ENCODE assay signal across 12 cellular contexts in the genomic region with DNA sequence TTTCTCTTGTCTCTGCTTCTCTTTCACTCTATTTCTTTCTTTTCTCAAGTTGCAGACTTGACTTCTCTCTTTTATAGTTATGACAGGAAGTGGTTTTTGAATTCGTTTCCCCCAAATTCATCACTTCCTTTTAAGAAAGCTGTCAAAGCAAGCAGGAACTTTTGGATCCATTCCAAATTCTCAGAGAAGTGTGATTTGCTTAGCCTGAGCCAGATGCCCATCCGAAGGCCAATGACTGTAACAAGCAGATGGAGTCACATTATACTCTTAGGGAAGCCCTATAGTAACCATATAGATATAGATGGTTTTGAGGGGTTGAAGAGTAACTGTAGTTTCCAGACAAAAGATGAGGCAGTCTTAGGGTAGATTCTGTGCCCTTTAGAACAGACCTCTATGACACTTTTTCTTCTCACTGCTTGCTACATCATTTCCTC.
DNase-seq lines count a peak whose midpoint lies in the region; ATAC-seq and TF ChIP-seq lines count a peak whose summit lies in the region.
"Had no signal": no experiment of that assay in that cellular context is flagged by ENCODE, and none has a peak within 500 bp of the region (broad histone marks: within the 10 kb centered on the region; RNA-seq: fewer than 3 reads in every experiment).

No MANE protein-coding gene starts in this region.

- intact Hi-C loops in CD8-positive, alpha-beta T cell (cut with DNase I, micrococcal nuclease) = loop anchor here in 1 of 2 experiments (2.0 kb wide), 1 partner anchor 583 kb away; no protein-coding TSS in a partner anchor
- intact Hi-C loops in IMR-90 (cut with micrococcal nuclease) = no loop called here
- intact Hi-C loops in prostate gland (cut with DNase I) = no loop called here

- dilution Hi-C loops in IMR-90 (cut with HindIII; ENCODE audit: low sequenced_read_pairs, unreplicated experiment) = no loop called here

- no peak overlapping the region for H4K8ac ChIP-seq in IMR-90 (ENCODE audit: low read depth in 2 of 2, low read length in 2 of 2)

- H2AK9ac ChIP-seq in IMR-90 (replicated peaks; ENCODE audit: low read depth, low read length, poor library complexity) = no peak overlapping the region

- no peak overlapping the region for H2AK5ac ChIP-seq in IMR-90 (ENCODE audit: low read depth, low read length)

- no peak overlapping the region for H2BK5ac ChIP-seq in IMR-90 (ENCODE audit: low read depth, low read length, poor library complexity, severe bottlenecking)

- H3K27ac ChIP-seq in CD8-positive, alpha-beta T cell (ENCODE audit: low read depth, low read length) = peak overlapping the region; percentile 8
- H3K27ac ChIP-seq in IMR-90 (ENCODE audit: insufficient read depth, low read length) = no peak overlapping the region
- H3K27ac ChIP-seq in prostate gland = no peak overlapping the region
- no peak overlapping the region for H3K27ac ChIP-seq in hepatocyte

- H4K20me1 ChIP-seq in IMR-90 (ENCODE audit: insufficient read depth, low read length) = no peaks in the 10 kb centered on the region
- H4K20me1 ChIP-seq in hepatocyte (ENCODE audit: insufficient read depth, poor library complexity, severe bottlenecking) = no peaks in the 10 kb centered on the region

- peak; percentile 81 for ATAC-seq in CD8-positive, alpha-beta T cell
- ATAC-seq in IMR-90 (ENCODE audit: low read depth) = no peak
- ATAC-seq: esophagus mucosa had no signal

- peak in 1 of 7 experiments; percentile 22 for DNase-seq in CD8-positive, alpha-beta T cell
- DNase-seq in IMR-90 (peak; percentile 2), SKM-1 treated with dmso at 0.1 percent for 144 hours (lab: John Stamatoyannopoulos, UW; ENCODE audit: unreplicated experiment) (peak; percentile 31), foreskin melanocyte (peak; percentile 40), SIG-M5 (lab: John Stamatoyannopoulos, UW) (no peak), prostate gland (ENCODE audit: low spot score) (no peak), hepatocyte (ENCODE audit: low spot score) (no peak), HUDEP-2 (lab: John Stamatoyannopoulos, UW; ENCODE audit: unreplicated experiment in 76 of 76) (no peak)
- DNase-seq: DMS79 treated with DMSO at 0.1 percent for 48 hours, NCI-H2107 had no signal

- H2AFZ ChIP-seq in IMR-90 (replicated peaks; ENCODE audit: low read length, poor library complexity) (no peak overlapping the region), hepatocyte (no peak overlapping the region)

- BruUV-seq in IMR-90 (replicated peaks; lab: Mats Ljungman, UMichigan) = no TSS peak

- H2BK20ac ChIP-seq in IMR-90 (ENCODE audit: low read depth, low read length) = no peak overlapping the region

- 0 out of 2 replicates have a peak overlapping the region, but pooled peaks have one; percentile 29 for H3K14ac ChIP-seq in IMR-90 (replicated peaks; ENCODE audit: low read depth, low read length)

- CTCF ChIA-PET in CD8-positive, alpha-beta T cell (lab: Charles Lee) = no interaction called here
- CTCF ChIA-PET in IMR-90 (lab: Yijun Ruan, JAX) = no interaction called here

- H2BK15ac ChIP-seq in IMR-90 (ENCODE audit: low read depth, low read length) = no peak overlapping the region

- no peak overlapping the region for H3K56ac ChIP-seq in IMR-90 (ENCODE audit: extremely low read depth, insufficient read depth, low read length)

- no peak for TF ChIP-seq RAD21 in IMR-90 (IDR thresholded peaks at IDR 0.05; ENCODE audit: low read length)

- no CpG with 5 or more reads among the region's 2 CpGs for WGBS in IMR-90 (ENCODE audit: extremely low coverage in 2 of 2, insufficient read length in 1 of 2), 2 experiments
- 84% methylated on average over 2 of the region's 2 CpGs for WGBS in prostate gland
- WGBS in hepatocyte (ENCODE audit: low lambda C conversion rate, missing lambda C conversion rate) = 85% methylated on average over 2 of the region's 2 CpGs

- H3K9me3 ChIP-seq in CD8-positive, alpha-beta T cell (ENCODE audit: low read length) = no peaks in the 10 kb centered on the region
- H3K9me3 ChIP-seq in IMR-90 (ENCODE audit: control insufficient read depth, insufficient read depth, low read length) = no peaks in the 10 kb centered on the region
- H3K9me3 ChIP-seq in prostate gland = no peaks in the 10 kb centered on the region
- H3K9me3 ChIP-seq in hepatocyte (ENCODE audit: low read depth) = no peaks in the 10 kb centered on the region

- TF ChIP-seq POLR2A in IMR-90 (IDR thresholded peaks at IDR 0.05; ENCODE audit: low read depth, low read length) (no peak), prostate gland (IDR thresholded peaks at IDR 0.05) (no peak)

- no peak overlapping the region for H3K18ac ChIP-seq in IMR-90 (ENCODE audit: low read depth, low read length)

- no peak overlapping the region for H4K5ac ChIP-seq in IMR-90 (ENCODE audit: low read depth, low read length)

- peaks cover 3% of the 10 kb centered on the region for H3K9me3 Mint-ChIP-seq in CD8-positive, alpha-beta T cell

- H3K9me2 ChIP-seq in hepatocyte (replicated peaks; ENCODE audit: insufficient read depth) = no peaks in the 10 kb centered on the region

- POLR2A ChIA-PET in CD8-positive, alpha-beta T cell (lab: Charles Lee) = interaction anchor here (0.6 to 1.4 kb wide), 2 partner anchors 61 to 413 kb away, joined by 3 read pairs; no protein-coding TSS in a partner anchor
- POLR2A ChIA-PET in IMR-90 (lab: Charles Lee; ENCODE audit: unreplicated experiment) = no interaction called here

- no peaks in the 10 kb centered on the region for H3K9me1 ChIP-seq in IMR-90 (ENCODE audit: insufficient read depth, low read length)

- in situ Hi-C loops in IMR-90 (cut with MboI; ENCODE audit: low sequenced_read_pairs) = no loop called here

- no peak for TF ChIP-seq CTCF in CD8-positive, alpha-beta T cell (IDR thresholded peaks at IDR 0.05)
- TF ChIP-seq CTCF in IMR-90 (conservative IDR thresholded peaks at IDR 0.05; ENCODE audit: low read depth, low read length) (no peak), prostate gland (IDR thresholded peaks at IDR 0.05) (no peak), hepatocyte (IDR thresholded peaks at IDR 0.05; ENCODE audit: poor library complexity) (no peak)

- H3K36me3 Mint-ChIP-seq in CD8-positive, alpha-beta T cell = no peaks in the 10 kb centered on the region
- H3K36me3 Mint-ChIP-seq: brain had no signal

- no peak overlapping the region for H3K9ac ChIP-seq in IMR-90 (ENCODE audit: low read depth, low read length)

- H3K79me1 ChIP-seq in IMR-90 (ENCODE audit: low read depth in 1 of 2, low read length in 2 of 2) = no peaks in the 10 kb centered on the region

- H3K27me3 Mint-ChIP-seq in CD8-positive, alpha-beta T cell (ENCODE audit: low read depth) = no peaks in the 10 kb centered on the region

- peaks cover 33% of the 10 kb centered on the region for H3K4me1 Mint-ChIP-seq in CD8-positive, alpha-beta T cell (ENCODE audit: low read depth)

- no peaks in the 10 kb centered on the region for H3K79me2 ChIP-seq in hepatocyte

- peaks cover 29% of the 10 kb centered on the region for H3K4me1 ChIP-seq in CD8-positive, alpha-beta T cell (ENCODE audit: insufficient read depth, low read length)
- no peaks in the 10 kb centered on the region for H3K4me1 ChIP-seq in IMR-90 (ENCODE audit: control insufficient read depth, insufficient read depth, low read length)
- H3K4me1 ChIP-seq in prostate gland (replicated peaks) = no peaks in the 10 kb centered on the region
- no peaks in the 10 kb centered on the region for H3K4me1 ChIP-seq in hepatocyte (ENCODE audit: insufficient read depth)

- H3K23ac ChIP-seq in IMR-90 (ENCODE audit: low read depth, low read length) = no peak overlapping the region

- H3K4me3 ChIP-seq in CD8-positive, alpha-beta T cell (ENCODE audit: low read depth, low read length) = peak overlapping the region; percentile 6
- H3K4me3 ChIP-seq in IMR-90 (ENCODE audit: insufficient read depth, low read depth, low read length) (no peak overlapping the region), prostate gland (no peak overlapping the region), hepatocyte (no peak overlapping the region)

- H3K27me3 ChIP-seq in CD8-positive, alpha-beta T cell (ENCODE audit: insufficient read depth, low read length) = no peaks in the 10 kb centered on the region
- H3K27me3 ChIP-seq in IMR-90 (ENCODE audit: control insufficient read depth, insufficient read depth, low read length) (no peaks in the 10 kb centered on the region), prostate gland (replicated peaks; ENCODE audit: insufficient read depth) (no peaks in the 10 kb centered on the region), hepatocyte (no peaks in the 10 kb centered on the region)

- peak overlapping the region; percentile 83 for H3K27ac Mint-ChIP-seq in CD8-positive, alpha-beta T cell

- H3K4me2 ChIP-seq in IMR-90 (ENCODE audit: low read depth, low read length) (no peak overlapping the region), hepatocyte (no peak overlapping the region)

- no peak overlapping the region for H4K91ac ChIP-seq in IMR-90 (ENCODE audit: insufficient read depth, low read depth, low read length)

- no peak overlapping the region for H3K4ac ChIP-seq in IMR-90 (ENCODE audit: low read depth, low read length)

- H3K36me3 ChIP-seq in CD8-positive, alpha-beta T cell (ENCODE audit: insufficient read depth, low read length) = no peaks in the 10 kb centered on the region
- H3K36me3 ChIP-seq in IMR-90 (ENCODE audit: control insufficient read depth, insufficient read depth, low read length) = no peaks in the 10 kb centered on the region
- no peaks in the 10 kb centered on the region for H3K36me3 ChIP-seq in prostate gland
- H3K36me3 ChIP-seq in hepatocyte (replicated peaks; ENCODE audit: insufficient read depth, low read depth) = no peaks in the 10 kb centered on the region

- peak overlapping the region; percentile 50 for H3K4me3 Mint-ChIP-seq in CD8-positive, alpha-beta T cell
- H3K4me3 Mint-ChIP-seq: brain had no signal

- no peak overlapping the region; the same call in 1 of the 2 replicates for H2BK120ac ChIP-seq in IMR-90 (ENCODE audit: low read depth, low read length)

TF ChIP-seq in IMR-90, 13 proteins besides CTCF, POLR2A, EP300 and RAD21 (continues in another document):
- TF ChIP-seq MAZ (IDR thresholded peaks at IDR 0.05; ENCODE audit: borderline replicate concordance, low read depth, low read length) (no peak), BHLHE40 (IDR thresholded peaks at IDR 0.05; ENCODE audit: low read depth, low read length) (no peak), NFE2L2 (IDR thresholded peaks at IDR 0.05; ENCODE audit: low read depth, low read length) (no peak), CHD1 (IDR thresholded peaks at IDR 0.05; ENCODE audit: low read depth, low read length) (no peak), MAFK (IDR thresholded peaks at IDR 0.05; ENCODE audit: low read depth, low read length) (no peak), RFX5 (IDR thresholded peaks at IDR 0.05; ENCODE audit: low read depth, low read length) (no peak)
- TF ChIP-seq, protein P1, sequence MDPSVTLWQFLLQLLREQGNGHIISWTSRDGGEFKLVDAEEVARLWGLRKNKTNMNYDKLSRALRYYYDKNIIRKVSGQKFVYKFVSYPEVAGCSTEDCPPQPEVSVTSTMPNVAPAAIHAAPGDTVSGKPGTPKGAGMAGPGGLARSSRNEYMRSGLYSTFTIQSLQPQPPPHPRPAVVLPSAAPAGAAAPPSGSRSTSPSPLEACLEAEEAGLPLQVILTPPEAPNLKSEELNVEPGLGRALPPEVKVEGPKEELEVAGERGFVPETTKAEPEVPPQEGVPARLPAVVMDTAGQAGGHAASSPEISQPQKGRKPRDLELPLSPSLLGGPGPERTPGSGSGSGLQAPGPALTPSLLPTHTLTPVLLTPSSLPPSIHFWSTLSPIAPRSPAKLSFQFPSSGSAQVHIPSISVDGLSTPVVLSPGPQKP (IDR thresholded peaks at IDR 0.05; ENCODE audit: borderline replicate concordance, low read depth, low read length) = no peak

Comparison
In these comparisons a context has a peak if more than half of its experiments do, and no peak if none do; other contexts are left out.
1. DNase-seq: peak in IMR-90 (single experiment), SKM-1 treated with dmso at 0.1 percent for 144 hours (single experiment) and foreskin melanocyte (single experiment); none in SIG-M5 (single experiment), prostate gland (single experiment), hepatocyte (single experiment) and HUDEP-2 (0 of 76).